Comparison of ENCODE assay signal across 8 cellular contexts in genomic region chr2:224523626-224524577, GRCh38.
DNase-seq lines count a peak whose midpoint lies in the region; ATAC-seq, FAIRE-seq and TF ChIP-seq lines count a peak whose summit lies in the region.

No MANE protein-coding gene starts in this region.

- intact Hi-C loops in HepG2 (cut with micrococcal nuclease; ENCODE audit: unreplicated experiment): loop anchor here (5.0 kb wide), 1 partner anchor 58 kb away; no protein-coding TSS in a partner anchor

- H3K27me3 ChIP-seq in GM06990 (replicated peaks; ENCODE audit: control insufficient read depth, insufficient read depth, low read length): no peaks in the 10 kb centered on the region
- H3K27me3 ChIP-seq in SU-DHL-6 (ENCODE audit: low read length): no peaks in the 10 kb centered on the region
- no peaks in the 10 kb centered on the region for H3K27me3 ChIP-seq in HepG2 (ENCODE audit: control insufficient read depth in 1 of 2, insufficient read depth in 2 of 2, low read length in 2 of 2)

- TF ChIP-seq CTCF in GM06990 (IDR thresholded peaks at IDR 0.05; ENCODE audit: insufficient read depth, low read length, poor library complexity, severe bottlenecking): no peak
- TF ChIP-seq CTCF in SU-DHL-6 (IDR thresholded peaks at IDR 0.05; ENCODE audit: insufficient read depth, low read length, poor library complexity, severe bottlenecking): no peak
- no peak for TF ChIP-seq CTCF in HepG2 (CRISPR knock-in tag; IDR thresholded peaks at IDR 0.05)

- peak; percentile 71 for FAIRE-seq in H54 (lab: Jason Lieb, UNC)
- FAIRE-seq in HepG2 (lab: Jason Lieb, UNC): no peak

- H3K79me2 ChIP-seq in SU-DHL-6 (ENCODE audit: insufficient read depth, low read length) (peaks cover 92% of the 10 kb centered on the region), HepG2 (ENCODE audit: insufficient read depth, low read length) (peaks cover 90% of the 10 kb centered on the region)

- H3F3A ChIP-seq in SU-DHL-6 (ENCODE audit: insufficient read depth): peaks cover 91% of the 10 kb centered on the region

- WGBS in HepG2 (ENCODE audit: low lambda C conversion rate): 96% methylated on average over 6 of the region's 6 CpGs

- no peak overlapping the region for H2AFZ ChIP-seq in SU-DHL-6 (ENCODE audit: low read depth, low read length, severe bottlenecking)
- no peak overlapping the region for H2AFZ ChIP-seq in HepG2 (ENCODE audit: low read length)

- no peaks in the 10 kb centered on the region for H3K36me3 ChIP-seq in GM06990 (ENCODE audit: control insufficient read depth, insufficient read depth, low read length)
- H3K36me3 ChIP-seq in SU-DHL-6 (ENCODE audit: low read length): peaks cover 2% of the 10 kb centered on the region
- H3K36me3 ChIP-seq in HepG2 (replicated peaks in 1 of 2; ENCODE audit: control insufficient read depth in 1 of 2, insufficient read depth in 2 of 2, low read length in 2 of 2): no peaks in the 10 kb centered on the region; a peak in 3 of 5 replicates

- peak overlapping the region; percentile 15 for H3K4me3 ChIP-seq in GM06990 (replicated peaks; ENCODE audit: low read depth, low read length)
- peak overlapping the region; percentile 23 for H3K4me3 ChIP-seq in SU-DHL-6 (ENCODE audit: insufficient read depth, low read length, poor library complexity, severe bottlenecking)
- H3K4me3 ChIP-seq in HepG2 (replicated peaks in 1 of 3; ENCODE audit: insufficient read depth in 1 of 3, low read depth in 2 of 3, low read length in 3 of 3): no peak overlapping the region

- peak overlapping the region; percentile 41 for H3K9ac ChIP-seq in SU-DHL-6 (ENCODE audit: low read length)
- H3K9ac ChIP-seq in HepG2 (ENCODE audit: insufficient read depth, low read depth, low read length): no peak overlapping the region

- TF ChIP-seq RAD21 in HepG2 (CRISPR knock-in tag; IDR thresholded peaks at IDR 0.05): no peak

- POLR2A ChIA-PET in HepG2 (lab: Yijun Ruan, JAX): interaction anchor here (0.7 kb wide), 1 partner anchor 62 kb away, joined by 3 read pairs; no protein-coding TSS in a partner anchor

- peak; percentile 31; the same call in 2 of the 3 replicates for ATAC-seq in HepG2

- no TSS peak for BruUV-seq in HepG2 (replicated peaks; lab: Mats Ljungman, UMichigan)

- in situ Hi-C loops in HepG2 (cut with HindIII; ENCODE audit: extremely low pct_ligation_motif_present, low pct_unique_long_range_greater_than_20kb): no loop called here

- H3K4me2 ChIP-seq in SU-DHL-6 (ENCODE audit: low read depth, low read length, poor library complexity, severe bottlenecking) (peak overlapping the region; percentile 97), HepG2 (ENCODE audit: low read depth, low read length) (no peak overlapping the region)

- H3K4me1 ChIP-seq in HepG2 (ENCODE audit: insufficient read depth, low read length): peaks cover 35% of the 10 kb centered on the region

- DNase-seq in GM06990 (ENCODE audit: extremely low read depth, insufficient read length) (no peak), H54 (ENCODE audit: insufficient read length, low spot score) (no peak), HepG2 (ENCODE audit: low spot score) (no peak), OCI-M1 (lab: John Stamatoyannopoulos, UW) (no peak), NCI-H1092 (lab: John Stamatoyannopoulos, UW) (no peak), NCI-H2196 treated with DMSO at 0.1 percent for 48 hours (lab: John Stamatoyannopoulos, UW; ENCODE audit: unreplicated experiment) (no peak)
- no peak for DNase-seq in stimulated activated CD8-positive, alpha-beta memory T cell treated with anti-CD3 and anti-CD28 coated beads, Interleukin-4, amount 100 ng/mL, for 48 hours

- no peaks in the 10 kb centered on the region for H3K9me2 ChIP-seq in SU-DHL-6 (replicated peaks; ENCODE audit: insufficient read depth, low read length)

- H3K9me3 ChIP-seq in SU-DHL-6 (ENCODE audit: insufficient read depth, low read length) (no peaks in the 10 kb centered on the region), HepG2 (ENCODE audit: low read length) (no peaks in the 10 kb centered on the region)

- CTCF ChIA-PET in HepG2 (lab: Yijun Ruan, JAX; ENCODE audit: low intra/inter-chr PET ratio, low total read pairs): no interaction called here

- TF ChIP-seq POLR2A in H54 (IDR thresholded peaks at IDR 0.05; ENCODE audit: low read depth, low read length) (no peak), HepG2 (IDR thresholded peaks at IDR 0.05; ENCODE audit: insufficient read depth in 1 of 2, low read depth in 2 of 2, low read length in 2 of 2) (no peak)

- peak overlapping the region; percentile 100 for H3K27ac ChIP-seq in SU-DHL-6 (ENCODE audit: low read depth, low read length)
- no peak overlapping the region for H3K27ac ChIP-seq in HepG2 (ENCODE audit: extremely low read length, insufficient read depth, low read length)

- H4K20me1 ChIP-seq in SU-DHL-6 (ENCODE audit: low read depth, low read length) (peaks cover 7% of the 10 kb centered on the region), HepG2 (ENCODE audit: insufficient read depth, low read length) (peaks cover 10% of the 10 kb centered on the region)

- no peak for TF ChIP-seq EP300 in HepG2 (IDR thresholded peaks at IDR 0.05; ENCODE audit: low read depth in 2 of 2, low read length in 2 of 2)
- no peak for TF ChIP-seq EP300 in HepG2 (CRISPR knock-in tag; IDR thresholded peaks at IDR 0.05; ENCODE audit: borderline replicate concordance)

TF ChIP-seq in HepG2, 621 proteins besides CTCF, POLR2A, EP300 and RAD21:
- no peak for TF ChIP-seq TGIF2 (CRISPR knock-in tag; IDR thresholded peaks at IDR 0.05)
- no peak for TF ChIP-seq HES4 (CRISPR knock-in tag; IDR thresholded peaks at IDR 0.05; ENCODE audit: borderline replicate concordance)
- TF ChIP-seq ZNF484 (CRISPR knock-in tag; IDR thresholded peaks at IDR 0.05; ENCODE audit: borderline replicate concordance, low read depth): no peak
- TF ChIP-seq, protein P1, sequence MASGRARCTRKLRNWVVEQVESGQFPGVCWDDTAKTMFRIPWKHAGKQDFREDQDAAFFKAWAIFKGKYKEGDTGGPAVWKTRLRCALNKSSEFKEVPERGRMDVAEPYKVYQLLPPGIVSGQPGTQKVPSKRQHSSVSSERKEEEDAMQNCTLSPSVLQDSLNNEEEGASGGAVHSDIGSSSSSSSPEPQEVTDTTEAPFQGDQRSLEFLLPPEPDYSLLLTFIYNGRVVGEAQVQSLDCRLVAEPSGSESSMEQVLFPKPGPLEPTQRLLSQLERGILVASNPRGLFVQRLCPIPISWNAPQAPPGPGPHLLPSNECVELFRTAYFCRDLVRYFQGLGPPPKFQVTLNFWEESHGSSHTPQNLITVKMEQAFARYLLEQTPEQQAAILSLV (CRISPR knock-in tag; IDR thresholded peaks at IDR 0.05; ENCODE audit: borderline replicate concordance): no peak
- TF ChIP-seq MLX (CRISPR knock-in tag; IDR thresholded peaks at IDR 0.05): no peak
- TF ChIP-seq NFE2L2 (IDR thresholded peaks at IDR 0.05; ENCODE audit: low read length): no peak

Comparison
In these comparisons a context has a peak if more than half of its experiments do, and no peak if none do; other contexts are left out.
1. H3K4me3 ChIP-seq: peak in GM06990 (single experiment) and SU-DHL-6 (single experiment); none in HepG2 (0 of 3).